Comparison of ENCODE assay signal across 6 cellular contexts in genomic region chr17:82019208-82019727, GRCh38. TPM values are rescaled to one million over a fixed set of nuclear protein-coding genes. Genes with fewer than 3 reads are reported as not detected.
"Had no signal": no experiment of that assay in that cellular context is flagged by ENCODE, and none has a peak within 500 bp of the region (broad histone marks: within the 10 kb centered on the region; RNA-seq: fewer than 3 reads in every experiment).

No MANE protein-coding gene starts in this region.

- H3K9me3 ChIP-seq: ascending aorta, body of pancreas, SJCRH30 had no signal

- H3K4me3 ChIP-seq: ascending aorta, body of pancreas, SJCRH30 had no signal

- H3K27me3 ChIP-seq: ascending aorta, body of pancreas, SJCRH30 had no signal

- H3K27ac ChIP-seq: ascending aorta, SJCRH30 had no signal

- FAIRE-seq: bronchial epithelial cell had no signal

- ATAC-seq: activated CD8-positive, alpha-beta T cell treated with anti-CD3 and anti-CD28 coated beads, Interleukin-2, amount 10 ng/mL, durations not matched to agents 7 days and 5 days; body of pancreas; Right ventricle myocardium inferior had no signal

- H3K36me3 ChIP-seq: SJCRH30 had no signal

RNA-seq across cellular contexts. Expression of gene RAC3, which starts 12.2 kb away (rescaled TPM):
- total RNA-seq: ascending aorta had no signal
